ENCODE assay signal across 8 cellular contexts in the genomic region with DNA sequence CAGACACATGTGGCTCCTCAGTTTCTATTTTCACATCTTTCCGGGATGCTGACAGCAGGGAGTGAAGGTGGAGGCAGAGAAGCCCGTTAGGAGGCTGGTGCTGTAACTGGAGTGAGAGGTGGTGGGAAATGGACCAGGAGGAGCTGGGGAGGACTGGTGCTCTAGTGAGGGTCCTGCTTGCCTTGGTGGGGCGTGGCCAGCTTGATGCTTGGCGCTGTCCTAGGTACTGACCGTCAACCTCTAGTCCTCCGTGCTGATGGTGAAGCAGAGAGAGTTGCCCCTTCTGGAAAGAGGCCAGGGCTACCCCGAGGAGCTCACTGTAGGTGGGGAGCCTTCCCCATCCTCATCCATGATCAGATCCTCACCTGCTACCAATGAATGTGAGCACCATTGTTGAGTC. TPM values are rescaled to one million over a fixed set of nuclear protein-coding genes. Genes with fewer than 3 reads are reported as not detected.
DNase-seq lines count a peak whose midpoint lies in the region; ATAC-seq and TF ChIP-seq lines count a peak whose summit lies in the region.

No MANE protein-coding gene starts in this region.

- H3K4me1 Mint-ChIP-seq in nephron progenitor cell: peaks cover 48% of the 10 kb centered on the region

- intact Hi-C loops in breast epithelium (cut with DNase I; ENCODE audit: low total_unique reads): no loop called here

- H3K36me3 Mint-ChIP-seq in nephron progenitor cell (ENCODE audit: low read depth): no peaks in the 10 kb centered on the region

- H3K4me3 Mint-ChIP-seq in nephron progenitor cell: peak overlapping the region; percentile 95

- H3K4me3 ChIP-seq in DND-41 (ENCODE audit: low read depth in 1 of 2, low read length in 2 of 2): peak overlapping the region; percentile 67 to 99; a peak in 3 of 4 replicates
- H3K4me3 ChIP-seq in MG63: peak overlapping the region; percentile 79
- H3K4me3 ChIP-seq in breast epithelium: peak overlapping the region in 2 of 3 donors; percentile 93 to 97

- no peak overlapping the region for H3K27ac Mint-ChIP-seq in nephron progenitor cell

- peak; percentile 38; the same call in 2 of the 3 replicates for ATAC-seq in DND-41 (ENCODE audit: insufficient read depth, low read depth)

- no peak overlapping the region for H2AFZ ChIP-seq in DND-41 (ENCODE audit: low read depth, low read length)

- no peaks in the 10 kb centered on the region for H3K27me3 ChIP-seq in DND-41 (ENCODE audit: insufficient read depth, low read length, poor library complexity)
- H3K27me3 ChIP-seq in MG63: no peaks in the 10 kb centered on the region
- H3K27me3 ChIP-seq in breast epithelium: no peaks in the 10 kb centered on the region

- H3K36me3 ChIP-seq in DND-41 (ENCODE audit: insufficient read depth, low read length): peaks cover 53% of the 10 kb centered on the region
- peaks cover 7% of the 10 kb centered on the region for H3K36me3 ChIP-seq in MG63
- H3K36me3 ChIP-seq in breast epithelium: no peaks in the 10 kb centered on the region

- H3K4me2 ChIP-seq in DND-41 (ENCODE audit: insufficient read depth, low read length): peak overlapping the region; percentile 99

- no peak for TF ChIP-seq CTCF in DND-41 (IDR thresholded peaks at IDR 0.05; ENCODE audit: borderline replicate concordance, extremely low read depth, low read length, poor library complexity, severe bottlenecking)
- no peak for TF ChIP-seq CTCF in breast epithelium (IDR thresholded peaks at IDR 0.05)
- no peak for TF ChIP-seq CTCF in nephron progenitor cell (IDR thresholded peaks at IDR 0.05)
- TF ChIP-seq CTCF in GM13977 (IDR thresholded peaks at IDR 0.05; ENCODE audit: extremely low read depth, insufficient read depth, missing control alignments): no peak

- CTCF ChIA-PET in HEK293T (lab: Yijun Ruan, JAX): interaction anchor here (1.6 kb wide), 1 partner anchor 12 kb away, joined by 6 read pairs; no protein-coding TSS in a partner anchor

- peaks cover 50% of the 10 kb centered on the region for H3K79me2 ChIP-seq in DND-41 (ENCODE audit: insufficient read depth, low read length)

- H3K9ac ChIP-seq in DND-41 (ENCODE audit: low read depth, low read length): no peak overlapping the region

- H3K27ac ChIP-seq in DND-41 (ENCODE audit: low read length) (no peak overlapping the region), breast epithelium (no peak overlapping the region)

- TF ChIP-seq POLR2A in breast epithelium (IDR thresholded peaks at IDR 0.05): no peak

- DNase-seq in DND-41 (peak; percentile 70), MG63 (no peak), breast epithelium (ENCODE audit: low spot score in 2 of 2) (no peak), nephron progenitor cell (peak; percentile 83), HEK293T (ENCODE audit: extremely low spot score) (no peak), SHP77 treated with DMSO at 0.1 percent for 48 hours (lab: John Stamatoyannopoulos, UW) (no peak), HK-2 (ENCODE audit: unreplicated experiment) (no peak), GM13977 (ENCODE audit: low spot score) (no peak)

- no peaks in the 10 kb centered on the region for H3K9me3 Mint-ChIP-seq in nephron progenitor cell

- H3K4me1 ChIP-seq in DND-41 (ENCODE audit: insufficient read depth, low read length) (peaks cover 35% of the 10 kb centered on the region), breast epithelium (peaks cover 3 to 25% of the 10 kb centered on the region in 2 donors)

- no peaks in the 10 kb centered on the region for H3K27me3 Mint-ChIP-seq in nephron progenitor cell (ENCODE audit: low read depth, poor library complexity)

- POLR2A ChIA-PET in HEK293T (lab: Yijun Ruan, JAX): interaction anchor here (3.5 to 7.7 kb wide), 2 partner anchors 10 kb away, joined by 13 to 83 read pairs; a partner anchor contains a TSS

- H3K9me3 ChIP-seq in DND-41 (ENCODE audit: insufficient read depth, low read length, severe bottlenecking) (no peaks in the 10 kb centered on the region), MG63 (no peaks in the 10 kb centered on the region), breast epithelium (no peaks in the 10 kb centered on the region)

- in situ Hi-C loops in GM13977 (cut with MboI; ENCODE audit: low pct_unique_long_range_greater_than_20kb, low sequenced_read_pairs, unreplicated experiment): no loop called here

- H4K20me1 ChIP-seq in DND-41 (ENCODE audit: insufficient read depth, low read length): peaks cover 49% of the 10 kb centered on the region

TF ChIP-seq in HEK293T, 16 proteins besides CTCF, POLR2A, EP300 and RAD21:
- TF ChIP-seq ARNT (IDR thresholded peaks at IDR 0.05) (no peak), SP1 (IDR thresholded peaks at IDR 0.05) (no peak), TARDBP (IDR thresholded peaks at IDR 0.05) (no peak), HDGF (IDR thresholded peaks at IDR 0.05; ENCODE audit: borderline replicate concordance) (no peak), BHLHE40 (IDR thresholded peaks at IDR 0.05; ENCODE audit: borderline replicate concordance) (no peak), CTBP1 (IDR thresholded peaks at IDR 0.05; ENCODE audit: borderline replicate concordance) (no peak), L3MBTL2 (conservative IDR thresholded peaks at IDR 0.05) (no peak), NFRKB (IDR thresholded peaks at IDR 0.05) (no peak), ZNF384 (IDR thresholded peaks at IDR 0.05) (no peak)
- TF ChIP-seq, protein P1, sequence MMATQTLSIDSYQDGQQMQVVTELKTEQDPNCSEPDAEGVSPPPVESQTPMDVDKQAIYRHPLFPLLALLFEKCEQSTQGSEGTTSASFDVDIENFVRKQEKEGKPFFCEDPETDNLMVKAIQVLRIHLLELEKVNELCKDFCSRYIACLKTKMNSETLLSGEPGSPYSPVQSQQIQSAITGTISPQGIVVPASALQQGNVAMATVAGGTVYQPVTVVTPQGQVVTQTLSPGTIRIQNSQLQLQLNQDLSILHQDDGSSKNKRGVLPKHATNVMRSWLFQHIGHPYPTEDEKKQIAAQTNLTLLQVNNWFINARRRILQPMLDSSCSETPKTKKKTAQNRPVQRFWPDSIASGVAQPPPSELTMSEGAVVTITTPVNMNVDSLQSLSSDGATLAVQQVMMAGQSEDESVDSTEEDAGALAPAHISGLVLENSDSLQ (IDR thresholded peaks at IDR 0.05): no peak
TF ChIP-seq in HEK293T: peak in this region for 0.

RNA-seq across cellular contexts. Expression of a gene that starts 1.4 kb away (rescaled TPM):
- 29.0 and 43.2 TPM in 2 replicates for total RNA-seq in MG63 (2014; rRNA removed; shearing (Covaris generic); ENCODE audit: low replicate concordance)
- total RNA-seq in breast epithelium: 10 to 100 TPM; 10.7 to 17.7 (median 11.3) TPM

RNA-seq across cellular contexts. Expression of a gene that starts 7.8 kb away (rescaled TPM):
- total RNA-seq in MG63 (2014; rRNA removed; shearing (Covaris generic); ENCODE audit: low replicate concordance): 34.9 and 45.2 TPM in 2 replicates
- 100 to 1,000 TPM in 1 of 3 donors, 10 to 100 TPM in 2; 61.6 to 305 (median 83.2) TPM for total RNA-seq in breast epithelium

RNA-seq across cellular contexts. Expression of a gene that starts 32.1 kb away (rescaled TPM):
- 5.4 and 8.2 TPM in 2 replicates for total RNA-seq in MG63 (2014; rRNA removed; shearing (Covaris generic); ENCODE audit: low replicate concordance)
- 10 to 100 TPM; 29.5 to 45.4 (median 38.5) TPM for total RNA-seq in breast epithelium

RNA-seq across cellular contexts. Expression of a gene that starts 32.4 kb away (rescaled TPM):
- total RNA-seq in MG63 (2014; rRNA removed; shearing (Covaris generic); ENCODE audit: low replicate concordance): 18.4 and 38.9 TPM in 2 replicates
- 10 to 100 TPM; 26.5 to 41.9 (median 27.2) TPM for total RNA-seq in breast epithelium

Comparison
In these comparisons a context has a peak if more than half of its experiments do, and no peak if none do; other contexts are left out.
1. DNase-seq: peak in DND-41 (single experiment) and nephron progenitor cell (single experiment); none in MG63 (single experiment), breast epithelium (0 of 2), HEK293T (single experiment), SHP77 treated with DMSO at 0.1 percent for 48 hours (single experiment), HK-2 (single experiment) and GM13977 (single experiment).
2. Peak in every context shown above with its lines, with median percentiles within 50 percentile points of each other: H3K4me3 ChIP-seq.